Comparison of ENCODE assay signal across 13 cellular contexts in genomic region chr12:106074706-106075392, GRCh38.
DNase-seq lines count a peak whose midpoint lies in the region; ATAC-seq, FAIRE-seq and TF ChIP-seq lines count a peak whose summit lies in the region.
"Had no signal": no experiment of that assay in that cellular context is flagged by ENCODE, and none has a peak within 500 bp of the region (broad histone marks: within the 10 kb centered on the region; RNA-seq: fewer than 3 reads in every experiment).

No MANE protein-coding gene starts in this region.

- intact Hi-C loops in body of pancreas (cut with DNase I): no loop called here

- no peak for FAIRE-seq in small intestine (lab: Jason Lieb, UNC)
- FAIRE-seq: GM12891 had no signal

- H3K36me3 ChIP-seq in body of pancreas (replicated peaks in 1 of 2; ENCODE audit: insufficient read depth in 1 of 2, low read depth in 2 of 2) (no peaks in the 10 kb centered on the region), small intestine (ENCODE audit: control insufficient read depth in 2 of 2, insufficient read depth in 2 of 2, low read length in 2 of 2) (no peaks in the 10 kb centered on the region)

- H3K4me1 ChIP-seq in body of pancreas: peaks cover 8% of the 10 kb centered on the region
- no peaks in the 10 kb centered on the region for H3K4me1 ChIP-seq in small intestine (ENCODE audit: control insufficient read depth in 2 of 2, insufficient read depth in 1 of 2, low read depth in 1 of 2, low read length in 1 of 2)

- H3K27me3 ChIP-seq in body of pancreas (no peaks in the 10 kb centered on the region), small intestine (ENCODE audit: control insufficient read depth in 2 of 2, insufficient read depth in 2 of 2, low read length in 2 of 2) (no peaks in the 10 kb centered on the region)

- TF ChIP-seq CTCF in body of pancreas (IDR thresholded peaks at IDR 0.05): no peak

- peak; percentile 68 for ATAC-seq in body of pancreas
- no peak for ATAC-seq in stimulated activated naive CD8-positive, alpha-beta T cell treated with anti-CD3 and anti-CD28 coated beads, Interleukin-15, Interleukin-2, amounts not matched to agents 100 U/mL and 50 U/mL, for 24 hours
- ATAC-seq: stimulated activated memory B cell treated with anti-CD40 and anti-IgM and Interleukin-4, amounts not matched to agents 10 μg/mL and 1 μg/mL and 100 μg/mL, for 72 hours had no signal

- H3K4me3 ChIP-seq in body of pancreas (no peak overlapping the region), small intestine (ENCODE audit: low read depth in 1 of 2, low read length in 2 of 2) (no peak overlapping the region)

- 42 to 47% methylated on average over 10 to 11 of the region's 11 CpGs for WGBS in body of pancreas, 2 donors
- WGBS in small intestine, 3 donors: 24 to 43% (median 31%) methylated on average over 11 of the region's 11 CpGs

- DNase-seq in HuH-7 (ENCODE audit: low spot score): peak; percentile 24
- DNase-seq in body of pancreas: no peak
- peak; percentile 89 for DNase-seq in islet precursor cell
- peak; percentile 3 for DNase-seq in small intestine
- no peak for DNase-seq in SIG-M5 treated with dmso at 0.1 percent for 504 hours (lab: John Stamatoyannopoulos, UW; ENCODE audit: unreplicated experiment)
- DNase-seq in stimulated activated naive CD8-positive, alpha-beta T cell treated with anti-CD3 and anti-CD28 coated beads, Interleukin-15, Interleukin-2, amounts not matched to agents 100 U/mL and 50 U/mL, for 24 hours: no peak
- no peak for DNase-seq in stimulated activated CD8-positive, alpha-beta memory T cell treated with anti-CD3 and anti-CD28 coated beads, Interleukin-4, amount 100 ng/mL, for 48 hours
- DNase-seq in RPMI8226: no peak
- DNase-seq: amniotic stem cell; CD8-positive, alpha-beta memory T cell; NCI-H1092 had no signal

- H3K9me3 ChIP-seq in body of pancreas (no peaks in the 10 kb centered on the region), small intestine (ENCODE audit: control insufficient read depth, low read depth) (no peaks in the 10 kb centered on the region)

- H3K27ac ChIP-seq in body of pancreas (peak overlapping the region in 2 of 4 donors; percentile 47 to 60), small intestine (ENCODE audit: low read depth in 1 of 2, low read length in 1 of 2) (no peak overlapping the region)

- TF ChIP-seq POLR2A in body of pancreas (IDR thresholded peaks at IDR 0.05): no peak

Comparison
In these comparisons a context has a peak if more than half of its experiments do, and no peak if none do; other contexts are left out.
1. DNase-seq: peak in HuH-7 (single experiment), islet precursor cell (single experiment) and small intestine (single experiment); none in body of pancreas (0 of 4), SIG-M5 treated with dmso at 0.1 percent for 504 hours (single experiment), stimulated activated naive CD8-positive, alpha-beta T cell treated with anti-CD3 and anti-CD28 coated beads, Interleukin-15, Interleukin-2, amounts not matched to agents 100 U/mL and 50 U/mL, for 24 hours (single experiment), stimulated activated CD8-positive, alpha-beta memory T cell treated with anti-CD3 and anti-CD28 coated beads, Interleukin-4, amount 100 ng/mL, for 48 hours (single experiment) and RPMI8226 (single experiment).